In genomic region chrX:95823796-95824195, GRCh38 we compare ENCODE assay signal across 16 cellular contexts.
"Had no signal": no experiment of that assay in that cellular context is flagged by ENCODE, and none has a peak within 500 bp of the region (broad histone marks: within the 10 kb centered on the region; RNA-seq: fewer than 3 reads in every experiment).

No MANE protein-coding gene starts in this region.

- H3K9me3 Mint-ChIP-seq: activated CD4-positive, alpha-beta memory T cell treated with anti-CD3 and anti-CD28 coated beads, Interleukin-2, amount 10 ng/mL, durations not matched to agents 7 days and 5 days; activated naive CD4-positive, alpha-beta T cell treated with anti-CD3 and anti-CD28 coated beads, Interleukin-2, amount 50 U/mL, for 72 hours; activated T-cell treated with anti-CD3 and anti-CD28 coated beads, Interleukin-2, amount 50 U/mL, for 24 hours; WTC11 had no signal

- H3K4me3 Mint-ChIP-seq: activated CD4-positive, alpha-beta memory T cell treated with anti-CD3 and anti-CD28 coated beads, Interleukin-2, amount 10 ng/mL, durations not matched to agents 7 days and 5 days; activated T-cell treated with anti-CD3 and anti-CD28 coated beads, Interleukin-2, amount 50 U/mL, for 24 hours; stimulated activated effector memory CD8-positive, alpha-beta T cell treated with anti-CD3 and anti-CD28 coated beads, Interleukin-12 subunit alpha, Interleukin-12 subunit beta, amount 100 ng/mL, for 72 hours; T-helper 17 cell; WTC11 had no signal

- H3K9ac ChIP-seq: parathyroid adenoma had no signal

- DNase-seq: activated CD4-positive, alpha-beta memory T cell treated with anti-CD3 and anti-CD28 coated beads, Interleukin-2, amount 10 ng/mL, durations not matched to agents 7 days and 5 days; activated CD4-positive, alpha-beta T cell treated with anti-CD3 and anti-CD28 coated beads for 4 hours; activated effector memory CD4-positive, alpha-beta T cell treated with Interleukin-2 at 50 U/mL for 16 hours; activated T-cell treated with anti-CD3 and anti-CD28 coated beads, Interleukin-2, amount 50 U/mL, for 24 hours; cortex of kidney; effector CD4-positive, alpha-beta T cell; gastrocnemius medialis; left colon; lower lobe of right lung; retina; T-helper 17 cell had no signal

- H3K4me1 Mint-ChIP-seq: activated CD4-positive, alpha-beta memory T cell treated with anti-CD3 and anti-CD28 coated beads, Interleukin-2, amount 10 ng/mL, durations not matched to agents 7 days and 5 days; stimulated activated effector memory CD8-positive, alpha-beta T cell treated with anti-CD3 and anti-CD28 coated beads, Interleukin-12 subunit alpha, Interleukin-12 subunit beta, amount 100 ng/mL, for 72 hours; T-helper 17 cell; WTC11 had no signal

- H3K79me2 ChIP-seq: parathyroid adenoma had no signal

- H3K4me3 ChIP-seq: gastrocnemius medialis, lower lobe of right lung, thoracic aorta had no signal

- ATAC-seq: activated naive CD4-positive, alpha-beta T cell treated with anti-CD3 and anti-CD28 coated beads, Interleukin-2, amount 50 U/mL, for 72 hours; gastrocnemius medialis; left colon; lower lobe of right lung; stimulated activated effector memory CD8-positive, alpha-beta T cell treated with anti-CD3 and anti-CD28 coated beads, Interleukin-12 subunit alpha, Interleukin-12 subunit beta, amount 100 ng/mL, for 72 hours; T-helper 17 cell; WTC11 had no signal

- H2AFZ ChIP-seq: parathyroid adenoma had no signal

- H3K9me3 ChIP-seq: gastrocnemius medialis, lower lobe of right lung, thoracic aorta had no signal

- H3K4me1 ChIP-seq: gastrocnemius medialis, lower lobe of right lung, parathyroid adenoma had no signal

- H3K36me3 ChIP-seq: gastrocnemius medialis, lower lobe of right lung, thoracic aorta had no signal

- H3K27me3 Mint-ChIP-seq: activated CD4-positive, alpha-beta memory T cell treated with anti-CD3 and anti-CD28 coated beads, Interleukin-2, amount 10 ng/mL, durations not matched to agents 7 days and 5 days; T-helper 17 cell had no signal

- H3K36me3 Mint-ChIP-seq: activated naive CD4-positive, alpha-beta T cell treated with anti-CD3 and anti-CD28 coated beads, Interleukin-2, amount 50 U/mL, for 72 hours; stimulated activated effector memory CD8-positive, alpha-beta T cell treated with anti-CD3 and anti-CD28 coated beads, Interleukin-12 subunit alpha, Interleukin-12 subunit beta, amount 100 ng/mL, for 72 hours; WTC11 had no signal

- H3K27me3 ChIP-seq: gastrocnemius medialis had no signal

- H3K27ac ChIP-seq: gastrocnemius medialis, lower lobe of right lung, parathyroid adenoma, thoracic aorta had no signal

- H3K27ac Mint-ChIP-seq: activated CD4-positive, alpha-beta memory T cell treated with anti-CD3 and anti-CD28 coated beads, Interleukin-2, amount 10 ng/mL, durations not matched to agents 7 days and 5 days; activated naive CD4-positive, alpha-beta T cell treated with anti-CD3 and anti-CD28 coated beads, Interleukin-2, amount 50 U/mL, for 72 hours; activated T-cell treated with anti-CD3 and anti-CD28 coated beads, Interleukin-2, amount 50 U/mL, for 24 hours; stimulated activated effector memory CD8-positive, alpha-beta T cell treated with anti-CD3 and anti-CD28 coated beads, Interleukin-12 subunit alpha, Interleukin-12 subunit beta, amount 100 ng/mL, for 72 hours; T-helper 17 cell; WTC11 had no signal
